16 cellular contexts compared by ENCODE assay signal in genomic region chr10:20608503-20608902, GRCh38.
"Had no signal": no experiment of that assay in that cellular context is flagged by ENCODE, and none has a peak within 500 bp of the region (broad histone marks: within the 10 kb centered on the region; RNA-seq: fewer than 3 reads in every experiment).

No MANE protein-coding gene starts in this region.

- H3K4me3 ChIP-seq: SJSA1, SK-N-MC had no signal

- H3K9me3 ChIP-seq: SJSA1 had no signal

- H3K27ac ChIP-seq: RWPE1, SJSA1, SK-N-MC had no signal

- DNase-seq: KBM-7; MM.1S; NCI-H1092 treated with DMSO at 0.1 percent for 48 hours; NCI-H1694; NCI-H187 treated with DMSO at 0.1 percent for 48 hours; NCI-H2029 treated with DMSO at 0.1 percent for 48 hours; NCI-H2227 treated with DMSO at 0.1 percent for 48 hours; NCI-H524; NCI-H526 treated with DMSO at 0.1 percent for 48 hours; NK-92 treated with Interleukin-12 subunit alpha and Interleukin-12 subunit beta, amount 100 ng/mL, for 24 hours; PC-3; T-helper 2 cell had no signal

- H3K27me3 ChIP-seq: SJSA1 had no signal

- H3K4me1 ChIP-seq: SJSA1 had no signal

- H3K36me3 ChIP-seq: SJSA1 had no signal

- ATAC-seq: Panc1, PC-3 had no signal
